Comparison of ENCODE assay signal across 8 cellular contexts in genomic region chr3:28347374-28348285, GRCh38. TPM values are rescaled to one million over a fixed set of nuclear protein-coding genes. Genes with fewer than 3 reads are reported as not detected.
DNase-seq lines count a peak whose midpoint lies in the region; ATAC-seq and TF ChIP-seq lines count a peak whose summit lies in the region.

No MANE protein-coding gene starts in this region.

- no peak overlapping the region for H3K4me3 ChIP-seq in KMS-11 (IDR thresholded peaks at IDR 0.05; ENCODE audit: insufficient read depth, low read depth, low read length)

- TF ChIP-seq CTCF in KMS-11 (conservative IDR thresholded peaks at IDR 0.05; ENCODE audit: low read depth, low read length), result no peak

- peaks cover 10 to 16% (median 15%) of the 10 kb centered on the region in 3 donors for H3K36me3 Mint-ChIP-seq in immature natural killer cell

- H3K27me3 ChIP-seq in KMS-11 (ENCODE audit: insufficient read depth, low read depth), result no peaks in the 10 kb centered on the region

- H4K20me1 ChIP-seq in KMS-11 (ENCODE audit: insufficient read depth), result no peaks in the 10 kb centered on the region

- H3K27me3 Mint-ChIP-seq in immature natural killer cell (ENCODE audit: low read depth in 3 of 3), result peaks cover 14 to 15% (median 15%) of the 10 kb centered on the region in 3 donors

- peaks cover 3 to 12% (median 10%) of the 10 kb centered on the region in 6 donors for H3K9me3 Mint-ChIP-seq in immature natural killer cell

- H3K79me2 ChIP-seq in KMS-11 (ENCODE audit: insufficient read depth, low read depth), result no peaks in the 10 kb centered on the region

- peak overlapping the region; percentile 68 for H3K4me2 ChIP-seq in KMS-11

- DNase-seq in CD1c-positive myeloid dendritic cell (ENCODE audit: extremely low spot score) (peak; percentile 95), immature natural killer cell (peak in 1 of 3 donors; percentile 10), left lobe of liver (ENCODE audit: low spot score) (no peak), DMS 273 treated with DMSO at 0.1 percent for 48 hours (lab: John Stamatoyannopoulos, UW) (no peak), DMS114 treated with DMSO at 0.1 percent for 48 hours (lab: John Stamatoyannopoulos, UW; ENCODE audit: unreplicated experiment) (no peak)
- peak; percentile 3 for DNase-seq in stimulated activated naive CD8-positive, alpha-beta T cell treated with anti-CD3 and anti-CD28 coated beads, Interleukin-15, Interleukin-2, amounts not matched to agents 100 U/mL and 50 U/mL, for 24 hours

- H3K27ac ChIP-seq in KMS-11, result peak overlapping the region; percentile 94
- H3K27ac ChIP-seq in angular gyrus (ENCODE audit: low read depth, low read length), result peak overlapping the region; percentile 94

- peaks cover 16% of the 10 kb centered on the region for H3K4me1 ChIP-seq in KMS-11 (ENCODE audit: low read depth, poor library complexity, severe bottlenecking)

- H2AFZ ChIP-seq in KMS-11 (ENCODE audit: low read depth), result peak overlapping the region; percentile 71; the same call in 1 of the 2 replicates

- H3K36me3 ChIP-seq in KMS-11 (ENCODE audit: insufficient read depth), result no peaks in the 10 kb centered on the region

- no peak for ATAC-seq in stimulated activated naive CD8-positive, alpha-beta T cell treated with anti-CD3 and anti-CD28 coated beads, Interleukin-15, Interleukin-2, amounts not matched to agents 100 U/mL and 50 U/mL, for 24 hours
- ATAC-seq in left lobe of liver, result no peak

- H3K4me1 Mint-ChIP-seq in immature natural killer cell, result peaks cover 46 to 69% of the 10 kb centered on the region in 2 donors

- H3K9ac ChIP-seq in KMS-11, result peak overlapping the region; percentile 97

- peak overlapping the region; percentile 95 to 99 (median 98) for H3K27ac Mint-ChIP-seq in immature natural killer cell

- H3K4me3 Mint-ChIP-seq in immature natural killer cell, result peak overlapping the region; percentile 94 to 99 (median 96)

RNA-seq across cellular contexts. Expression of gene ZCWPW2, which starts 0.9 kb away (rescaled TPM):
- under 1 TPM in 2 of 3 donors, not detected in 1; 0.46 to 0.56 TPM for polyA plus RNA-seq in immature natural killer cell
- total RNA-seq in left lobe of liver, result 0.30 TPM

RNA-seq across cellular contexts. Expression of gene AZI2, which starts 1.0 kb away (rescaled TPM):
- polyA plus RNA-seq in immature natural killer cell, result 10 to 100 TPM; 36.7 to 50.6 (median 38.1) TPM
- total RNA-seq in left lobe of liver, result 30.3 TPM

Comparison
In these comparisons a context has a peak if more than half of its experiments do, and no peak if none do; other contexts are left out.
1. DNase-seq: peak in CD1c-positive myeloid dendritic cell (single experiment) and stimulated activated naive CD8-positive, alpha-beta T cell treated with anti-CD3 and anti-CD28 coated beads, Interleukin-15, Interleukin-2, amounts not matched to agents 100 U/mL and 50 U/mL, for 24 hours (single experiment); none in left lobe of liver (single experiment), DMS 273 treated with DMSO at 0.1 percent for 48 hours (single experiment) and DMS114 treated with DMSO at 0.1 percent for 48 hours (single experiment).